ENCODE assay signal across 20 cellular contexts in the genomic region with DNA sequence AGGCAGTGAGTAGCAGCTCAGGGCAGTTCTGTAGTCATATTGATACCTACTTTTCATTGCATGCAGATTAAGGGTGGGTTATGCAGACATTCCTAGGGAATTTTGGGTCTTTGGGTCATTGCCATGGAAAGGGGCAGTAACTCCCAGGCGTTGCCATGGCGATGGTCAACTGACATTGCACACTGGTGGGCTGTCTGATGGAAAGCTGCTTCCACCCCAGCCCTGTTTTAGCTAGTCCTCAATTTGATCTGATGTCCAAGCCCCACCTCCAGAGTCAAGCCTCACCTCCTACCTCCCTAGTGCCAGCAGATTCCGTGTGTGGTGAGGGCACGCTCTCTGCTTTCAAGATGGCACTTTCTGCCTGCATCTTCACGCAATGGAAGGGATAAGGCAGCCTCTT.
DNase-seq lines count a peak whose midpoint lies in the region; ATAC-seq, FAIRE-seq and TF ChIP-seq lines count a peak whose summit lies in the region.
"Had no signal": no experiment of that assay in that cellular context is flagged by ENCODE, and none has a peak within 500 bp of the region (broad histone marks: within the 10 kb centered on the region; RNA-seq: fewer than 3 reads in every experiment).

No MANE protein-coding gene starts in this region.

- H3K36me3 Mint-ChIP-seq in endothelial cell (ENCODE audit: low read depth, unreplicated experiment) = no peaks in the 10 kb centered on the region
- no peaks in the 10 kb centered on the region for H3K36me3 Mint-ChIP-seq in neural progenitor cell

- TF ChIP-seq RAD21 in K562 (CRISPR knock-in tag; conservative IDR thresholded peaks at IDR 0.05 in 1 of 2, IDR thresholded peaks at IDR 0.05 in 1 of 2) = no peak

- H3K9me3 ChIP-seq in K562 (replicated peaks; ENCODE audit: control insufficient read depth, insufficient read depth, low read depth, low read length) (no peaks in the 10 kb centered on the region), neural progenitor cell (ENCODE audit: low read depth) (no peaks in the 10 kb centered on the region), aorta (ENCODE audit: control insufficient read depth, low read length) (no peaks in the 10 kb centered on the region)
- H3K9me3 ChIP-seq: BE2C, HAP-1 had no signal

- no peaks in the 10 kb centered on the region for H4K20me1 ChIP-seq in K562 (replicated peaks; ENCODE audit: control insufficient read depth, insufficient read depth, low read length)
- H4K20me1 ChIP-seq in neural progenitor cell (ENCODE audit: low read depth) = no peaks in the 10 kb centered on the region

- H3K4me1 Mint-ChIP-seq in endothelial cell (ENCODE audit: unreplicated experiment) (no peaks in the 10 kb centered on the region), neural progenitor cell (peaks cover 43% of the 10 kb centered on the region)

- no peaks in the 10 kb centered on the region for H3K79me2 ChIP-seq in K562 (ENCODE audit: control insufficient read depth, insufficient read depth, low read length)
- no peaks in the 10 kb centered on the region for H3K79me2 ChIP-seq in neural progenitor cell (ENCODE audit: low read depth)

- no peak overlapping the region for H2AFZ ChIP-seq in K562 (ENCODE audit: low read depth, low read length)
- H2AFZ ChIP-seq in neural progenitor cell (replicated peaks) = no peak overlapping the region

- no peaks in the 10 kb centered on the region for H3K4me1 ChIP-seq in K562 (replicated peaks in 1 of 2; ENCODE audit: control insufficient read depth in 2 of 2, insufficient read depth in 2 of 2, low read length in 2 of 2)
- no peaks in the 10 kb centered on the region for H3K4me1 ChIP-seq in neural progenitor cell
- H3K4me1 ChIP-seq in aorta (ENCODE audit: control insufficient read depth in 1 of 2, insufficient read depth in 2 of 2, low read length in 2 of 2) = peaks cover 5 to 7% of the 10 kb centered on the region in 2 donors
- H3K4me1 ChIP-seq: BE2C, HAP-1 had no signal

- H3F3A ChIP-seq in neural progenitor cell (ENCODE audit: low read depth) = no peaks in the 10 kb centered on the region

- no peaks in the 10 kb centered on the region for H3K36me3 ChIP-seq in K562 (ENCODE audit: control insufficient read depth, insufficient read depth, low read length)
- H3K36me3 ChIP-seq in neural progenitor cell = no peaks in the 10 kb centered on the region
- H3K36me3 ChIP-seq in aorta (ENCODE audit: control insufficient read depth in 1 of 2, insufficient read depth in 2 of 2, low read length in 1 of 2) = no peaks in the 10 kb centered on the region
- H3K36me3 ChIP-seq: BE2C, HAP-1 had no signal

- H3K27me3 ChIP-seq in K562 (ENCODE audit: control insufficient read depth in 2 of 2, insufficient read depth in 2 of 2, low read length in 2 of 2) (peaks cover 5 to 37% of the 10 kb centered on the region in 2 experiments; a peak in 4 of 5 replicates), neural progenitor cell (no peaks in the 10 kb centered on the region), aorta (ENCODE audit: control insufficient read depth in 1 of 2, insufficient read depth in 2 of 2, low read length in 1 of 2) (no peaks in the 10 kb centered on the region)
- H3K27me3 ChIP-seq: BE2C had no signal

- WGBS in K562 (ENCODE audit: insufficient coverage, low coverage, missing lambda C conversion rate) = 2% methylated on average over 5 of the region's 5 CpGs
- WGBS in aorta, 2 donors = 76 to 89% methylated on average over 5 of the region's 5 CpGs

- POLR2A ChIA-PET in K562 (lab: Yijun Ruan, JAX) = no interaction called here

- no peak overlapping the region for H3K9ac ChIP-seq in K562 (ENCODE audit: insufficient read depth in 1 of 2, low read depth in 2 of 2, low read length in 2 of 2)
- no peak overlapping the region for H3K9ac ChIP-seq in neural progenitor cell
- H3K9ac ChIP-seq: KMS-11 had no signal

- TF ChIP-seq EP300 in K562 (IDR thresholded peaks at IDR 0.05; ENCODE audit: low read length) = no peak

- CTCF ChIA-PET in K562 (lab: Yijun Ruan, JAX; ENCODE audit: low intra/inter-chr PET ratio) = no interaction called here

- no peaks in the 10 kb centered on the region for H3K9me1 ChIP-seq in K562 (ENCODE audit: control insufficient read depth, insufficient read depth, low read length)

- DNase-seq in K562 (ENCODE audit: extremely low read depth in 1 of 4, low spot score in 3 of 4) (no peak), endothelial cell (ENCODE audit: low spot score) (no peak), neural progenitor cell (ENCODE audit: low spot score) (peak; percentile 22), aorta (no peak), cerebellum (ENCODE audit: low spot score) (no peak), T1000 (lab: John Stamatoyannopoulos, UW) (no peak), MV-4-11 (lab: John Stamatoyannopoulos, UW) (no peak)
- DNase-seq: BE2C, DMS53, GDM1, NCI-H1105, NCI-H2029 treated with DMSO at 0.1 percent for 48 hours, NCI-H446, NCI-H526, OCI-M1 had no signal

- no peak overlapping the region for H3K4me3 Mint-ChIP-seq in endothelial cell (ENCODE audit: unreplicated experiment)
- H3K4me3 Mint-ChIP-seq in neural progenitor cell = peak overlapping the region; percentile 48

- H3K9me3 Mint-ChIP-seq in endothelial cell (ENCODE audit: unreplicated experiment) = no peaks in the 10 kb centered on the region
- peaks cover 9% of the 10 kb centered on the region for H3K9me3 Mint-ChIP-seq in neural progenitor cell

- H3K4me3 ChIP-seq in K562 (no peak overlapping the region), neural progenitor cell (no peak overlapping the region), aorta (ENCODE audit: low read length in 2 of 2) (no peak overlapping the region)
- H3K4me3 ChIP-seq: HAP-1 had no signal

- no peak for FAIRE-seq in K562 (lab: Jason Lieb, UNC)
- FAIRE-seq: D721Med, HTR-8/SVneo had no signal

- ATAC-seq in K562 (no peak), aorta (ENCODE audit: low FRiP score) (no peak)
- ATAC-seq: Right ventricle myocardium inferior had no signal

- TF ChIP-seq POLR2A in K562 (conservative IDR thresholded peaks at IDR 0.05) = no peak

- intact Hi-C loops in K562 (cut with micrococcal nuclease) = no loop called here
- intact Hi-C loops in aorta (cut with DNase I) = loop anchor here in 1 of 2 donors (5.0 kb wide), 1 partner anchor 41 kb away; no protein-coding TSS in a partner anchor

- no TSS peak for BruUV-seq in K562 (replicated peaks; lab: Mats Ljungman, UMichigan)

- no peak overlapping the region for H3K27ac ChIP-seq in K562 (ENCODE audit: extremely low read depth, low read depth, low read length)
- no peak overlapping the region for H3K27ac ChIP-seq in neural progenitor cell
- peak overlapping the region; percentile 29 to 38 for H3K27ac ChIP-seq in aorta (ENCODE audit: low read depth in 1 of 2, low read length in 2 of 2)
- H3K27ac ChIP-seq: KMS-11 had no signal

- H3K4me2 ChIP-seq in K562 (ENCODE audit: insufficient read depth, low read length) (no peak overlapping the region), neural progenitor cell (no peak overlapping the region)
- H3K4me2 ChIP-seq: KMS-11 had no signal

- TF ChIP-seq CTCF in K562 (IDR thresholded peaks at IDR 0.05 in 2 of 3, conservative IDR thresholded peaks at IDR 0.05 in 1 of 3; ENCODE audit: insufficient read depth in 2 of 3, low read depth in 1 of 3, low read length in 3 of 3) = no peak
- TF ChIP-seq CTCF in endothelial cell (IDR thresholded peaks at IDR 0.05; ENCODE audit: unreplicated experiment) = no peak
- TF ChIP-seq CTCF in neural progenitor cell (IDR thresholded peaks at IDR 0.05) = no peak

- in situ Hi-C loops in K562 (cut with MboI) = no loop called here

- peak overlapping the region; percentile 20 for H3K27ac Mint-ChIP-seq in endothelial cell (ENCODE audit: unreplicated experiment)
- H3K27ac Mint-ChIP-seq in neural progenitor cell = peak overlapping the region; percentile 94

- H3K27me3 Mint-ChIP-seq in endothelial cell (ENCODE audit: unreplicated experiment) (peaks cover 6% of the 10 kb centered on the region), neural progenitor cell (ENCODE audit: insufficient read depth, low read depth) (peaks cover 13% of the 10 kb centered on the region)

TF ChIP-seq in K562, 482 proteins besides CTCF, POLR2A, EP300 and RAD21:
- TF ChIP-seq RFX1 (IDR thresholded peaks at IDR 0.05) (peak; percentile 45), ZFPM2 (CRISPR knock-in tag; IDR thresholded peaks at IDR 0.05) (no peak)

Comparison
In these comparisons a context has a peak if more than half of its experiments do, and no peak if none do; other contexts are left out.
1. H3K27ac ChIP-seq: peak in aorta (2 of 2); none in K562 (single experiment) and neural progenitor cell (single experiment).